In the genomic region with DNA sequence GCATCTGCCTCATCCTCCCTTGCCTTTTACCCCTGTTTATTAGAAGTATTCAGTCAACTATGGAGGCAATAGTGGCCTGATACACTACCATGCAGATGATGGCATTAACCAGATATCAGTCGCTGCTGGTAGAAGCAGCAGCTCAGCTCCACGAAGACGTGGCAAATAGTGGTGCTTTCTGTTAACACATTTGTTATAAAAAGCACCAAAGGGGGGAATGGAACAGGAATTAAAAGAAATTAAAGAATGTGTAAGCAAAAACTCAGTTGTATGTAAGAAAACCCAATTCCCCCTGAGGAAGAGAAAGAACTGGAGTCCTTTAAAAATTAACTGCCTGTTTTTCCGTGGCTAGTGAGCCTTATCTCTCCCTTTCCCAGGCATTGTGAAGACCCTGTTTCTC, we compare ENCODE assay signal across 12 cellular contexts. TPM values are rescaled to one million over a fixed set of nuclear protein-coding genes. Genes with fewer than 3 reads are reported as not detected.
"Had no signal": no experiment of that assay in that cellular context is flagged by ENCODE, and none has a peak within 500 bp of the region (broad histone marks: within the 10 kb centered on the region; RNA-seq: fewer than 3 reads in every experiment).

No MANE protein-coding gene starts in this region.

RNA-seq across cellular contexts. Expression of gene KLRK1, which starts 22.1 kb away (rescaled TPM):
- total RNA-seq: activated CD4-positive, alpha-beta T cell treated with anti-CD3 and anti-CD28 coated beads, Interleukin-2, amount 10 ng/mL, durations not matched to agents 24 days and 14 days; bronchial epithelial cell; foreskin keratinocyte; kidney epithelial cell; smooth muscle cell had no signal

RNA-seq across cellular contexts. Expression of gene KLRC4, which starts 41.8 kb away (rescaled TPM):
- total RNA-seq: activated CD4-positive, alpha-beta memory T cell treated with anti-CD3 and anti-CD28 coated beads, Interleukin-2, amount 10 ng/mL, durations not matched to agents 7 days and 5 days; activated CD4-positive, alpha-beta T cell treated with anti-CD3 and anti-CD28 coated beads, Interleukin-2, amount 10 ng/mL, durations not matched to agents 24 days and 14 days; activated T-helper 17 cell treated with anti-CD3 and anti-CD28 coated beads, Interleukin-2, amount 50 U/mL, for 72 hours; bronchial epithelial cell; foreskin keratinocyte; kidney epithelial cell; smooth muscle cell had no signal

RNA-seq across cellular contexts. Expression of gene KLRC3, which starts 52.7 kb away (rescaled TPM):
- total RNA-seq: activated CD4-positive, alpha-beta memory T cell treated with anti-CD3 and anti-CD28 coated beads, Interleukin-2, amount 10 ng/mL, durations not matched to agents 7 days and 5 days; activated CD4-positive, alpha-beta T cell treated with anti-CD3 and anti-CD28 coated beads, Interleukin-2, amount 10 ng/mL, durations not matched to agents 24 days and 14 days; activated naive CD4-positive, alpha-beta T cell treated with anti-CD3 and anti-CD28 coated beads, Interleukin-2, amount 50 U/mL, for 72 hours; activated T-helper 17 cell treated with anti-CD3 and anti-CD28 coated beads, Interleukin-2, amount 50 U/mL, for 72 hours; bronchial epithelial cell; foreskin keratinocyte; kidney epithelial cell; left lung; sigmoid colon; smooth muscle cell; subcutaneous adipose tissue; transverse colon had no signal
